ENCODE assay signal across 1 cellular context in genomic region chr2:23549821-23550535, GRCh38.
TF ChIP-seq lines count a peak whose summit lies in the region.

No MANE protein-coding gene starts in this region.

TF ChIP-seq in WTC11, 78 proteins besides CTCF, POLR2A, EP300 and RAD21 (continued from another document):
- TF ChIP-seq MLX (CRISPR knock-in tag; IDR thresholded peaks at IDR 0.05), result no peak
- TF ChIP-seq E2F5 (CRISPR knock-in tag; IDR thresholded peaks at IDR 0.05), result no peak
- no peak for TF ChIP-seq PREB (CRISPR knock-in tag; IDR thresholded peaks at IDR 0.05; ENCODE audit: borderline replicate concordance)
- TF ChIP-seq USF2 (CRISPR knock-in tag; IDR thresholded peaks at IDR 0.05), result no peak
